In genomic region chr9:135290566-135290965, GRCh38 we compare ENCODE assay signal across 14 cellular contexts.
"Had no signal": no experiment of that assay in that cellular context is flagged by ENCODE, and none has a peak within 500 bp of the region (broad histone marks: within the 10 kb centered on the region; RNA-seq: fewer than 3 reads in every experiment).

No MANE protein-coding gene starts in this region.

- H3K27ac ChIP-seq: foreskin keratinocyte, lower lobe of right lung, parathyroid adenoma, psoas muscle had no signal

- H3K9me3 ChIP-seq: lower lobe of right lung, psoas muscle had no signal

- H3K9ac ChIP-seq: parathyroid adenoma had no signal

- H3K27me3 ChIP-seq: foreskin keratinocyte had no signal

- DNase-seq: cerebellar nuclear complex; effector memory CD8-positive, alpha-beta T cell; foreskin keratinocyte; hippocampal formation; kidney glomerular epithelial cell; natural killer cell; occipital lobe; stimulated activated CD4-positive, alpha-beta T cell treated with anti-CD3 and anti-CD28 coated beads, Interleukin-2, amount 100 ng/mL, for 24 hours; stimulated activated naive CD4-positive, alpha-beta T cell treated with Interleukin-2 at 50 U/mL for 16 hours had no signal

- H3K36me3 ChIP-seq: lower lobe of right lung had no signal

- ATAC-seq: effector memory CD8-positive, alpha-beta T cell; foreskin keratinocyte; left lobe of liver; lower lobe of right lung; natural killer cell; psoas muscle; sciatic nerve had no signal

- H3K4me1 ChIP-seq: foreskin keratinocyte, lower lobe of right lung, psoas muscle had no signal

- H2AFZ ChIP-seq: parathyroid adenoma had no signal

- H3K4me3 ChIP-seq: lower lobe of right lung, psoas muscle had no signal
